9 cellular contexts compared by ENCODE assay signal in genomic region chr3:102180291-102180931, GRCh38.
DNase-seq lines count a peak whose midpoint lies in the region; ATAC-seq, FAIRE-seq and TF ChIP-seq lines count a peak whose summit lies in the region.
"Had no signal": no experiment of that assay in that cellular context is flagged by ENCODE, and none has a peak within 500 bp of the region (broad histone marks: within the 10 kb centered on the region; RNA-seq: fewer than 3 reads in every experiment).

No MANE protein-coding gene starts in this region.

- peak; percentile 33 for ATAC-seq in GM19023 (IDR thresholded peaks at IDR 0.05; ENCODE audit: unreplicated experiment)
- peak; percentile 86 for ATAC-seq in sciatic nerve

- intact Hi-C loops in sciatic nerve (cut with DNase I), result no loop called here

- FAIRE-seq in HTR-8/SVneo (lab: Jason Lieb, UNC), result no peak

- TF ChIP-seq POLR2A in erythroblast (IDR thresholded peaks at IDR 0.05; ENCODE audit: low read length), result no peak

- DNase-seq in HTR-8/SVneo (ENCODE audit: insufficient read length, low spot score) (peak; percentile 61), erythroblast (lab: John Stamatoyannopoulos, UW) (peak; percentile 34 to 45), sciatic nerve (ENCODE audit: low spot score) (no peak), foreskin melanocyte (no peak), DMS79 treated with DMSO at 0.1 percent for 48 hours (lab: John Stamatoyannopoulos, UW) (no peak), T1000 (lab: John Stamatoyannopoulos, UW) (no peak)
- no peak for DNase-seq in activated CD4-positive, alpha-beta T cell treated with anti-CD3 and anti-CD28 coated beads, Interleukin-2, amount 50 U/mL, for 48 hours
- DNase-seq: natural killer cell had no signal

Comparison
In these comparisons a context has a peak if more than half of its experiments do, and no peak if none do; other contexts are left out.
1. DNase-seq: peak in HTR-8/SVneo (single experiment) and erythroblast (2 of 2); none in sciatic nerve (single experiment), foreskin melanocyte (single experiment), DMS79 treated with DMSO at 0.1 percent for 48 hours (single experiment), activated CD4-positive, alpha-beta T cell treated with anti-CD3 and anti-CD28 coated beads, Interleukin-2, amount 50 U/mL, for 48 hours (0 of 2) and T1000 (single experiment).